In genomic region chr2:223618172-223619035, GRCh38 we compare ENCODE assay signal across 18 cellular contexts. TPM values are rescaled to one million over a fixed set of nuclear protein-coding genes. Genes with fewer than 3 reads are reported as not detected.
DNase-seq lines count a peak whose midpoint lies in the region; ATAC-seq and TF ChIP-seq lines count a peak whose summit lies in the region.
"Had no signal": no experiment of that assay in that cellular context is flagged by ENCODE, and none has a peak within 500 bp of the region (broad histone marks: within the 10 kb centered on the region; RNA-seq: fewer than 3 reads in every experiment).

No MANE protein-coding gene starts in this region.

- no peak overlapping the region for H3K4me3 Mint-ChIP-seq in GM23338
- no peak overlapping the region for H3K4me3 Mint-ChIP-seq in glutamatergic neuron (ENCODE audit: unreplicated experiment)

- H3K27ac Mint-ChIP-seq in GM23338 = no peak overlapping the region
- H3K27ac Mint-ChIP-seq in glutamatergic neuron (ENCODE audit: unreplicated experiment) = peak overlapping the region; percentile 16

- no TSS peak for BruUV-seq in Panc1 (replicated peaks; lab: Mats Ljungman, UMichigan)

- H3K79me2 ChIP-seq in GM23338 (replicated peaks; ENCODE audit: insufficient read depth) (no peaks in the 10 kb centered on the region), parathyroid adenoma (no peaks in the 10 kb centered on the region)

- H3K9me3 ChIP-seq in Panc1 (ENCODE audit: control insufficient read depth, insufficient read depth, low read depth, low read length) (no peaks in the 10 kb centered on the region), parathyroid adenoma (ENCODE audit: control insufficient read depth, low read length) (no peaks in the 10 kb centered on the region)

- POLR2A ChIA-PET in Panc1 (lab: Charles Lee) = no interaction called here

- H3K9me2 ChIP-seq in GM23338 (ENCODE audit: insufficient read depth) = no peaks in the 10 kb centered on the region

- H3K27me3 Mint-ChIP-seq in GM23338 (ENCODE audit: insufficient read depth, low read depth, poor library complexity) (peaks cover 97% of the 10 kb centered on the region), glutamatergic neuron (ENCODE audit: unreplicated experiment) (peaks cover 16% of the 10 kb centered on the region)

- H3K36me3 ChIP-seq in GM23338 (ENCODE audit: insufficient read depth) (no peaks in the 10 kb centered on the region), Panc1 (ENCODE audit: control insufficient read depth, insufficient read depth, low read length) (no peaks in the 10 kb centered on the region), parathyroid adenoma (ENCODE audit: control insufficient read depth, insufficient read depth, low read length) (no peaks in the 10 kb centered on the region)
- H3K36me3 ChIP-seq: cardiac muscle cell had no signal

- H3K27ac ChIP-seq in GM23338 (ENCODE audit: low read depth) = no peak overlapping the region
- no peak overlapping the region for H3K27ac ChIP-seq in Panc1 (ENCODE audit: low read length)
- H3K27ac ChIP-seq in parathyroid adenoma = peak overlapping the region; percentile 85
- H3K27ac ChIP-seq: cardiac muscle cell had no signal

- intact Hi-C loops in Panc1 (cut with micrococcal nuclease; ENCODE audit: unreplicated experiment) = no loop called here

- H3K4me1 Mint-ChIP-seq in GM23338 = peaks cover 40% of the 10 kb centered on the region
- peaks cover 23% of the 10 kb centered on the region for H3K4me1 Mint-ChIP-seq in glutamatergic neuron (ENCODE audit: low read depth, unreplicated experiment)

- H2AFZ ChIP-seq in GM23338 (no peak overlapping the region), parathyroid adenoma (peak overlapping the region; percentile 67)

- CTCF ChIA-PET in Panc1 (lab: Charles Lee) = no interaction called here

- peak; percentile 55 to 67 for TF ChIP-seq CTCF in GM23338 (conservative IDR thresholded peaks at IDR 0.05; ENCODE audit: low read depth in 2 of 2)
- TF ChIP-seq CTCF in Panc1 (IDR thresholded peaks at IDR 0.05) = peak; percentile 24; the same call in 1 of the 2 replicates
- TF ChIP-seq CTCF in glutamatergic neuron (IDR thresholded peaks at IDR 0.05; ENCODE audit: partially characterized antibody, unreplicated experiment) = no peak
- TF ChIP-seq CTCF in parathyroid adenoma (IDR thresholded peaks at IDR 0.05) = no peak

- DNase-seq in GM23338 (ENCODE audit: low spot score) (peak; percentile 98), Panc1 (ENCODE audit: low read depth, low spot score) (no peak), glutamatergic neuron (peak; percentile 36), HCEC 1CT (no peak), SHP77 treated with DMSO at 0.1 percent for 48 hours (lab: John Stamatoyannopoulos, UW) (no peak)
- DNase-seq: effector memory CD4-positive, alpha-beta T cell; hippocampal formation; left ventricle myocardium superior; NCI-H1694 treated with DMSO at 0.1 percent for 48 hours; NCI-H446; SHP77; stimulated activated CD4-positive, alpha-beta T cell treated with anti-CD3 and anti-CD28 coated beads, Interleukin-2, amount 100 ng/mL, for 48 hours; T-helper 2 cell had no signal

- H3K36me3 Mint-ChIP-seq in GM23338 (ENCODE audit: low read depth) (no peaks in the 10 kb centered on the region), glutamatergic neuron (ENCODE audit: unreplicated experiment) (no peaks in the 10 kb centered on the region)

- H3F3A ChIP-seq in GM23338 (replicated peaks; ENCODE audit: low read depth) = no peaks in the 10 kb centered on the region; the same call in 1 of the 2 replicates

- H3K4me3 ChIP-seq in GM23338 (no peak overlapping the region), Panc1 (ENCODE audit: low read depth in 2 of 2, low read length in 2 of 2) (no peak overlapping the region), parathyroid adenoma (ENCODE audit: low read depth, low read length) (no peak overlapping the region)
- H3K4me3 ChIP-seq: cardiac muscle cell had no signal

- ATAC-seq in GM23338 (peak; percentile 90), Panc1 (no peak), HG02763 (IDR thresholded peaks at IDR 0.05; ENCODE audit: unreplicated experiment) (no peak)
- ATAC-seq: activated CD4-positive, CD25-positive, alpha-beta regulatory T cell treated with anti-CD3 and anti-CD28 coated beads, Interleukin-2, amount 50 U/mL, for 24 hours; left ventricle myocardium superior had no signal

- peaks cover 21% of the 10 kb centered on the region for H4K20me1 ChIP-seq in GM23338 (replicated peaks; ENCODE audit: insufficient read depth)

- H3K4me1 ChIP-seq in GM23338 (ENCODE audit: insufficient read depth) (peaks cover 12% of the 10 kb centered on the region; the same call in 1 of the 2 replicates), Panc1 (ENCODE audit: control insufficient read depth, insufficient read depth, low read length) (peaks cover 8% of the 10 kb centered on the region), parathyroid adenoma (peaks cover 36% of the 10 kb centered on the region)

- H3K27me3 ChIP-seq in GM23338 (ENCODE audit: insufficient read depth) (peaks cover 95% of the 10 kb centered on the region), Panc1 (ENCODE audit: control insufficient read depth, insufficient read depth, low read length) (no peaks in the 10 kb centered on the region), parathyroid adenoma (ENCODE audit: control insufficient read depth, insufficient read depth, low read length) (no peaks in the 10 kb centered on the region)

- no peak overlapping the region for H3K9ac ChIP-seq in parathyroid adenoma

- H3K4me2 ChIP-seq in GM23338 (no peak overlapping the region), parathyroid adenoma (ENCODE audit: low read length) (no peak overlapping the region)

- in situ Hi-C loops in Panc1 (cut with HindIII; ENCODE audit: low pct_unique_long_range_greater_than_20kb, low sequenced_read_pairs) = no loop called here

- no peaks in the 10 kb centered on the region for H3K9me3 Mint-ChIP-seq in GM23338
- H3K9me3 Mint-ChIP-seq in glutamatergic neuron (ENCODE audit: unreplicated experiment) = peaks cover 8% of the 10 kb centered on the region

TF ChIP-seq in GM23338, 12 proteins besides CTCF, POLR2A, EP300 and RAD21:
- peak; percentile 96 for TF ChIP-seq POLR2AphosphoS5 (IDR thresholded peaks at IDR 0.05; ENCODE audit: low read depth)
- 0 out of 2 replicates have a peak, but pooled peaks have one; percentile 4 for TF ChIP-seq CREB1 (CRISPR knock-in tag; IDR thresholded peaks at IDR 0.05; ENCODE audit: low read depth)
- no peak for TF ChIP-seq ZNF331 (CRISPR knock-in tag; IDR thresholded peaks at IDR 0.05; ENCODE audit: low read depth)
- no peak for TF ChIP-seq EZH2phosphoT487 (IDR thresholded peaks at IDR 0.05; ENCODE audit: unreplicated experiment)
- peak; percentile 95 for TF ChIP-seq NANOG (IDR thresholded peaks at IDR 0.05; ENCODE audit: borderline replicate concordance)
- TF ChIP-seq REST (IDR thresholded peaks at IDR 0.05; ENCODE audit: unreplicated experiment) = no peak
- TF ChIP-seq ETS1 (IDR thresholded peaks at IDR 0.05) = peak; percentile 85

RNA-seq across cellular contexts. Expression of gene SCG2, which starts 16.2 kb away (rescaled TPM):
- 0.31 TPM in 2 replicates for total RNA-seq in GM23338 (2014; rRNA removed; shearing (Covaris generic))
- polyA plus RNA-seq in GM23338 (2016; fragmentation: Nextera tagmentation; extraction: Ambion mirVana) = 0.18 TPM in 1 of 2 replicates, not detected in the other
- 1.7 TPM for total RNA-seq in Panc1 (2021; ENCODE audit: unreplicated experiment)
- polyA plus RNA-seq in Panc1 (2012; ENCODE audit: insufficient read length) = 2.4 TPM
- total RNA-seq in glutamatergic neuron (ENCODE audit: unreplicated experiment) = 38.7 TPM
- total RNA-seq: activated CD8-positive, alpha-beta memory T cell treated with anti-CD3 and anti-CD28 coated beads for 36 hours; cardiac muscle cell; left ventricle myocardium superior had no signal
- polyA plus RNA-seq: cardiac muscle cell had no signal

Comparison
In these comparisons a context has a peak if more than half of its experiments do, and no peak if none do; other contexts are left out.
1. DNase-seq: peak in GM23338 (single experiment) and glutamatergic neuron (single experiment); none in Panc1 (single experiment), HCEC 1CT (single experiment) and SHP77 treated with DMSO at 0.1 percent for 48 hours (single experiment).
2. CTCF ChIP-seq: peak in GM23338 (2 of 2) and Panc1 (single experiment); none in glutamatergic neuron (single experiment) and parathyroid adenoma (single experiment).
3. RNA of gene SCG2, which starts 16.2 kb away (total RNA-seq): 38.7 TPM in glutamatergic neuron (single experiment); 1.7 TPM in Panc1 (single experiment) and 0.31 TPM in GM23338; every median in the first group is over 10 times any median in the second.